Comparison of ENCODE assay signal across 1 cellular context in genomic region chr20:32564921-32565734, GRCh38.
TF ChIP-seq lines count a peak whose summit lies in the region.

No MANE protein-coding gene starts in this region.

TF ChIP-seq in K562, 482 proteins besides CTCF, POLR2A, EP300 and RAD21 (continued from another document):
- no peak for TF ChIP-seq ATF6 (CRISPR knock-in tag; IDR thresholded peaks at IDR 0.05)
- no peak for TF ChIP-seq TEAD2 (tag; IDR thresholded peaks at IDR 0.05)
- TF ChIP-seq SUPT5H (IDR thresholded peaks at IDR 0.05) = no peak
- TF ChIP-seq RBBP5 (IDR thresholded peaks at IDR 0.05; ENCODE audit: borderline replicate concordance, insufficient read depth, low read length, poor library complexity, severe bottlenecking) = peak; percentile 16
- peak; percentile 52; the same call in 1 of the 2 replicates for TF ChIP-seq RAD51 (IDR thresholded peaks at IDR 0.05; ENCODE audit: borderline replicate concordance, low read depth)
- peak; percentile 29; the same call in 1 of the 2 replicates for TF ChIP-seq POLR2G (IDR thresholded peaks at IDR 0.05; ENCODE audit: low read depth, low read length)
- peak; percentile 85 for TF ChIP-seq USF1 (CRISPR knock-in tag; IDR thresholded peaks at IDR 0.05)
- peak in 1 of 2 experiments; percentile 69; a peak in 2 of 4 replicates for TF ChIP-seq KDM1A (IDR thresholded peaks at IDR 0.05)
- TF ChIP-seq TOE1 (IDR thresholded peaks at IDR 0.05; ENCODE audit: borderline replicate concordance) = peak; percentile 52; the same call in 1 of the 2 replicates
- TF ChIP-seq TOE1 (CRISPR knock-in tag; IDR thresholded peaks at IDR 0.05; ENCODE audit: borderline replicate concordance, low read depth) = no peak
- peak; percentile 79 for TF ChIP-seq BCOR (IDR thresholded peaks at IDR 0.05)
- TF ChIP-seq RBM39 (optimal IDR thresholded peaks at IDR 0.05; ENCODE audit: low read depth, low read length) = no peak
- TF ChIP-seq TCF3 (CRISPR knock-in tag; IDR thresholded peaks at IDR 0.05) = no peak
- no peak for TF ChIP-seq SMARCC2 (IDR thresholded peaks at IDR 0.05; ENCODE audit: low read depth)
- TF ChIP-seq TCF7L2 (IDR thresholded peaks at IDR 0.05; ENCODE audit: low read depth, low read length) = no peak
- TF ChIP-seq POU5F1 (IDR thresholded peaks at IDR 0.05; ENCODE audit: borderline replicate concordance, low read depth, low read length, partially characterized antibody) = no peak
- TF ChIP-seq USF2 (CRISPR knock-in tag; IDR thresholded peaks at IDR 0.05) = peak; percentile 78
- peak; percentile 26; the same call in 1 of the 2 replicates for TF ChIP-seq ZBTB7A (IDR thresholded peaks at IDR 0.05; ENCODE audit: borderline replicate concordance, control insufficient read depth, low read depth, low read length)
- peak; percentile 91 for TF ChIP-seq BHLHE40 (IDR thresholded peaks at IDR 0.05; ENCODE audit: low read length)
- TF ChIP-seq MBD1 (CRISPR knock-in tag; IDR thresholded peaks at IDR 0.05) = no peak
- TF ChIP-seq CTBP1 (IDR thresholded peaks at IDR 0.05; ENCODE audit: borderline replicate concordance) = no peak
- no peak for TF ChIP-seq SRF (CRISPR knock-in tag; IDR thresholded peaks at IDR 0.05)
- no peak for TF ChIP-seq CREBBP (IDR thresholded peaks at IDR 0.05; ENCODE audit: low read depth, low read length)
- no peak for TF ChIP-seq KLF1 (tag; IDR thresholded peaks at IDR 0.05)
- TF ChIP-seq FOXJ2 (tag; IDR thresholded peaks at IDR 0.05) = no peak
- 0 out of 2 replicates have a peak, but pooled peaks have one; percentile 23 for TF ChIP-seq HDAC2 (IDR thresholded peaks at IDR 0.05)
- TF ChIP-seq SMARCA5 (IDR thresholded peaks at IDR 0.05) = peak; percentile 44; the same call in 1 of the 2 replicates
- TF ChIP-seq ARID4B (CRISPR knock-in tag; IDR thresholded peaks at IDR 0.05) = peak; percentile 35; the same call in 1 of the 2 replicates
- peak; percentile 88 for TF ChIP-seq TFE3 (CRISPR knock-in tag; IDR thresholded peaks at IDR 0.05)
TF ChIP-seq in K562: peak in this region for 15.
